In genomic region chr19:3409346-3410064, GRCh38 we compare ENCODE assay signal across 12 cellular contexts. TPM values are rescaled to one million over a fixed set of nuclear protein-coding genes. Genes with fewer than 3 reads are reported as not detected.
A peak's percentile ranks its signal among the peaks of the same experiment; 100 is the strongest.
DNase-seq lines count a peak whose midpoint lies in the region; ATAC-seq and TF ChIP-seq lines count a peak whose summit lies in the region.
"Had no signal": no experiment of that assay in that cellular context is flagged by ENCODE, and none has a peak within 500 bp of the region (broad histone marks: within the 10 kb centered on the region; RNA-seq: fewer than 3 reads in every experiment).

No MANE protein-coding gene starts in this region.

- H3K27ac Mint-ChIP-seq in WTC11 = no peak overlapping the region; the same call in 1 of the 2 replicates
- H3K27ac Mint-ChIP-seq: activated CD4-positive, alpha-beta memory T cell treated with anti-CD3 and anti-CD28 coated beads for 36 hours; activated naive CD8-positive, alpha-beta T cell treated with anti-CD3 and anti-CD28 coated beads for 36 hours had no signal

- H3K27me3 ChIP-seq in BE2C = no peaks in the 10 kb centered on the region
- no peaks in the 10 kb centered on the region for H3K27me3 ChIP-seq in left ventricle myocardium inferior (ENCODE audit: low read depth)
- no peaks in the 10 kb centered on the region for H3K27me3 ChIP-seq in MG63

- H3K4me1 ChIP-seq in BE2C (no peaks in the 10 kb centered on the region), left ventricle myocardium inferior (peaks cover 64% of the 10 kb centered on the region)

- H3K9me3 Mint-ChIP-seq in WTC11 = no peaks in the 10 kb centered on the region
- H3K9me3 Mint-ChIP-seq: activated CD4-positive, alpha-beta memory T cell treated with anti-CD3 and anti-CD28 coated beads for 36 hours; activated naive CD8-positive, alpha-beta T cell treated with anti-CD3 and anti-CD28 coated beads for 36 hours had no signal

- ATAC-seq in sciatic nerve (peak; percentile 5), GM18870 (IDR thresholded peaks at IDR 0.05; ENCODE audit: unreplicated experiment) (no peak), WTC11 (no peak)

- H3K4me3 ChIP-seq in BE2C (ENCODE audit: low read depth, low read length) = no peak overlapping the region
- peak overlapping the region; percentile 59 for H3K4me3 ChIP-seq in left ventricle myocardium inferior
- H3K4me3 ChIP-seq in MG63 = no peak overlapping the region

- H3K4me3 Mint-ChIP-seq in WTC11 = no peak overlapping the region
- H3K4me3 Mint-ChIP-seq: activated CD4-positive, alpha-beta memory T cell treated with anti-CD3 and anti-CD28 coated beads for 36 hours; activated naive CD8-positive, alpha-beta T cell treated with anti-CD3 and anti-CD28 coated beads for 36 hours had no signal

- no peaks in the 10 kb centered on the region for H3K36me3 Mint-ChIP-seq in WTC11
- H3K36me3 Mint-ChIP-seq: activated CD4-positive, alpha-beta memory T cell treated with anti-CD3 and anti-CD28 coated beads for 36 hours had no signal

- POLR2A ChIA-PET in WTC11 (lab: Charles Lee) = no interaction called here

- H3K36me3 ChIP-seq in BE2C = no peaks in the 10 kb centered on the region; the same call in 1 of the 2 replicates
- H3K36me3 ChIP-seq in left ventricle myocardium inferior = no peaks in the 10 kb centered on the region
- H3K36me3 ChIP-seq in MG63 = peaks cover 10% of the 10 kb centered on the region; the same call in 1 of the 2 replicates

- H3K27ac ChIP-seq in left ventricle myocardium inferior (replicated peaks) = peak overlapping the region; percentile 100
- H3K27ac ChIP-seq: C4-2B had no signal

- TF ChIP-seq CTCF in BE2C (IDR thresholded peaks at IDR 0.05; ENCODE audit: low read depth, low read length) (no peak), left ventricle myocardium inferior (IDR thresholded peaks at IDR 0.05; ENCODE audit: borderline replicate concordance) (no peak), WTC11 (IDR thresholded peaks at IDR 0.05) (no peak)

- intact Hi-C loops in left ventricle myocardium inferior (cut with micrococcal nuclease) (no loop called here), sciatic nerve (cut with DNase I) (no loop called here)

- H3K9me3 ChIP-seq in BE2C (no peaks in the 10 kb centered on the region), left ventricle myocardium inferior (replicated peaks) (no peaks in the 10 kb centered on the region), MG63 (no peaks in the 10 kb centered on the region)

- CTCF ChIA-PET in WTC11 (lab: Charles Lee) = interaction anchor here (1.3 to 2.4 kb wide), 2 partner anchors 20 kb away, joined by 7 to 8 read pairs; no protein-coding TSS in a partner anchor

- H3K27me3 Mint-ChIP-seq in WTC11 (ENCODE audit: low read depth) = peaks cover 2% of the 10 kb centered on the region
- H3K27me3 Mint-ChIP-seq: activated CD4-positive, alpha-beta memory T cell treated with anti-CD3 and anti-CD28 coated beads for 36 hours; activated naive CD8-positive, alpha-beta T cell treated with anti-CD3 and anti-CD28 coated beads for 36 hours had no signal

- peak; percentile 46 for DNase-seq in BE2C
- peak; percentile 48 to 84 for DNase-seq in SHP77 (lab: John Stamatoyannopoulos, UW)
- peak; percentile 82 for DNase-seq in left ventricle myocardium inferior
- peak; percentile 77 for DNase-seq in sciatic nerve (ENCODE audit: low spot score)
- DNase-seq in WTC11 (ENCODE audit: low spot score) = no peak
- no peak for DNase-seq in MG63
- DNase-seq in amniotic stem cell (lab: John Stamatoyannopoulos, UW) = no peak
- DNase-seq: activated CD4-positive, alpha-beta memory T cell treated with anti-CD3 and anti-CD28 coated beads for 36 hours; activated naive CD8-positive, alpha-beta T cell treated with anti-CD3 and anti-CD28 coated beads for 36 hours; NCI-H1436 treated with DMSO at 0.1 percent for 48 hours had no signal

- H3K4me1 Mint-ChIP-seq in WTC11 = 0 out of 2 replicates have a peak, but pooled peaks cover 2% of the 10 kb centered on the region

TF ChIP-seq in WTC11, 78 proteins besides CTCF, POLR2A, EP300 and RAD21:
- no peak for TF ChIP-seq AR (CRISPR knock-in tag; IDR thresholded peaks at IDR 0.05)
- TF ChIP-seq HMGA2 (CRISPR knock-in tag; IDR thresholded peaks at IDR 0.05) = no peak
- no peak for TF ChIP-seq TP53 (CRISPR knock-in tag; IDR thresholded peaks at IDR 0.05)
- no peak for TF ChIP-seq CBFB (CRISPR knock-in tag; IDR thresholded peaks at IDR 0.05; ENCODE audit: low read depth)
- TF ChIP-seq NR1H2 (CRISPR knock-in tag; IDR thresholded peaks at IDR 0.05) = no peak
- TF ChIP-seq MYBL2 (CRISPR knock-in tag; IDR thresholded peaks at IDR 0.05) = no peak
- TF ChIP-seq ESRRA (CRISPR knock-in tag; IDR thresholded peaks at IDR 0.05; ENCODE audit: borderline replicate concordance) = no peak
- TF ChIP-seq MAX (CRISPR knock-in tag; IDR thresholded peaks at IDR 0.05) = no peak
- no peak for TF ChIP-seq ATF3 (CRISPR knock-in tag; conservative IDR thresholded peaks at IDR 0.05)
- TF ChIP-seq CREB1 (CRISPR knock-in tag; IDR thresholded peaks at IDR 0.05) = no peak
- TF ChIP-seq ZNF263 (CRISPR knock-in tag; IDR thresholded peaks at IDR 0.05; ENCODE audit: low read depth) = no peak

RNA-seq across cellular contexts. Expression of gene NFIC, which starts 43.1 kb away (rescaled TPM):
- 20.6 TPM for polyA plus RNA-seq in BE2C (2012; ENCODE audit: insufficient read depth, insufficient read length, low read depth)
- total RNA-seq in left ventricle myocardium inferior (145 TPM), sciatic nerve (178 TPM), WTC11 (2021) (3.5 to 4.4 TPM (median 4.0 TPM) in 3 replicates)
- total RNA-seq in MG63 (2014; rRNA removed; shearing (Covaris generic); ENCODE audit: low replicate concordance) = 1.7 and 14.1 TPM in 2 replicates

Comparison
In these comparisons a context has a peak if more than half of its experiments do, and no peak if none do; other contexts are left out.
1. DNase-seq: peak in BE2C (single experiment), SHP77 (2 of 2), left ventricle myocardium inferior (single experiment) and sciatic nerve (single experiment); none in WTC11 (single experiment), MG63 (single experiment) and amniotic stem cell (single experiment).